22 cellular contexts compared by ENCODE assay signal in the genomic region with DNA sequence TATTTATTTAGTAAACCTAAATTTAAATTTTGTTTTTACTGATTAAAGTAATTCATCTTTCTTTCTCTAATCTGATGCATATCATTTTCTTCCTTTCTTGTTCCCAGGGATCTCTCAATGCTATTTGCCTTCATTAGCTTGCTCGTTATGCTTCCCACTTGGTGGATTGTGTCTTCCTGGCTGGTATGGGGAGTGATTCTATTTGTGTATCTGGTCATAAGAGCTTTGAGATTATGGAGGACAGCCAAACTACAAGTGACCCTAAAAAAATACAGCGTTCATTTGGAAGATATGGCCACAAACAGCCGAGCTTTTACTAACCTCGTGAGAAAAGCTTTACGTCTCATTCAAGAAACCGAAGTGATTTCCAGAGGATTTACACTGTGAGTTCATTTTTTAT.
"Had no signal": no experiment of that assay in that cellular context is flagged by ENCODE, and none has a peak within 500 bp of the region (broad histone marks: within the 10 kb centered on the region; RNA-seq: fewer than 3 reads in every experiment).

No MANE protein-coding gene starts in this region.

- ATAC-seq: gastrocnemius medialis; left colon; mucosa of descending colon; naive thymus-derived CD8-positive, alpha-beta T cell; psoas muscle; stimulated activated naive B cell treated with anti-CD40 and anti-IgM and Interleukin-4, amounts not matched to agents 10 μg/mL and 1 μg/mL and 100 μg/mL, for 72 hours; stimulated activated naive CD8-positive, alpha-beta T cell treated with anti-CD3 and anti-CD28 coated beads, Interleukin-15, amount 100 ng/mL, for 72 hours; upper lobe of right lung had no signal

- H3K9me3 ChIP-seq: esophagus muscularis mucosa, gastrocnemius medialis, mucosa of descending colon, neutrophil, psoas muscle, sigmoid colon, testis, tibial nerve, upper lobe of right lung, vagina had no signal

- H3K4me3 ChIP-seq: esophagus muscularis mucosa, gastrocnemius medialis, mucosa of descending colon, psoas muscle, sigmoid colon, skin epidermis, testis, tibial nerve, upper lobe of right lung, vagina had no signal

- H3K27me3 ChIP-seq: esophagus muscularis mucosa, gastrocnemius medialis, neutrophil, sigmoid colon, testis, tibial nerve, upper lobe of right lung, vagina had no signal

- H3K4me1 ChIP-seq: tibial nerve, upper lobe of right lung, vagina had no signal

- DNase-seq: effector memory CD4-positive, alpha-beta T cell; gastrocnemius medialis; immature natural killer cell; kidney; left colon; mammary epithelial cell; mucosa of descending colon; naive thymus-derived CD8-positive, alpha-beta T cell; psoas muscle; sigmoid colon; stimulated activated CD4-positive, alpha-beta T cell treated with anti-CD3 and anti-CD28 coated beads, Interleukin-2, amount 100 ng/mL, for 24 hours; stimulated activated CD4-positive, alpha-beta T cell treated with anti-CD3 and anti-CD28 coated beads, Interleukin-4, amount 100 ng/mL, for 4 hours; stimulated activated naive B cell treated with anti-CD40 and anti-IgM and Interleukin-4, amounts not matched to agents 10 μg/mL and 1 μg/mL and 100 μg/mL, for 72 hours; stimulated activated naive CD8-positive, alpha-beta T cell treated with anti-CD3 and anti-CD28 coated beads, Interleukin-15, amount 100 ng/mL, for 72 hours; testis; upper lobe of right lung had no signal

- H3K27ac ChIP-seq: epithelial cell of prostate, esophagus muscularis mucosa, gastrocnemius medialis, neutrophil, psoas muscle, sigmoid colon, skin epidermis, testis, tibial nerve, upper lobe of right lung, vagina had no signal
